ENCODE assay signal across 13 cellular contexts in genomic region chr11:64341429-64341828, GRCh38. TPM values are rescaled to one million over a fixed set of nuclear protein-coding genes. Genes with fewer than 3 reads are reported as not detected.
A peak's percentile ranks its signal among the peaks of the same experiment; 100 is the strongest.
DNase-seq lines count a peak whose midpoint lies in the region; ATAC-seq and TF ChIP-seq lines count a peak whose summit lies in the region.
"Had no signal": no experiment of that assay in that cellular context is flagged by ENCODE, and none has a peak within 500 bp of the region (broad histone marks: within the 10 kb centered on the region; RNA-seq: fewer than 3 reads in every experiment).

No MANE protein-coding gene starts in this region.

- H3K9me3 ChIP-seq in HUES48 (ENCODE audit: control insufficient read depth, insufficient read depth, low read length) (no peaks in the 10 kb centered on the region), mononuclear cell (ENCODE audit: low read depth, low read length) (no peaks in the 10 kb centered on the region)
- H3K9me3 ChIP-seq: gastrocnemius medialis, upper lobe of left lung had no signal

- H3K4me1 ChIP-seq in HUES48 (ENCODE audit: control insufficient read depth, insufficient read depth, low read length) (peaks cover 5% of the 10 kb centered on the region; the same call in 1 of the 2 replicates), mononuclear cell (ENCODE audit: insufficient read depth, low read length) (peaks cover 43% of the 10 kb centered on the region)

- no peaks in the 10 kb centered on the region for H3K9me3 Mint-ChIP-seq in CD14-positive monocyte
- H3K9me3 Mint-ChIP-seq in activated naive CD8-positive, alpha-beta T cell treated with anti-CD3 and anti-CD28 coated beads, Interleukin-2, amount 10 ng/mL, durations not matched to agents 7 days and 5 days: no peaks in the 10 kb centered on the region

- H3K27me3 Mint-ChIP-seq in CD14-positive monocyte (ENCODE audit: low read depth in 3 of 3): no peaks in the 10 kb centered on the region
- H3K27me3 Mint-ChIP-seq in activated naive CD8-positive, alpha-beta T cell treated with anti-CD3 and anti-CD28 coated beads, Interleukin-2, amount 10 ng/mL, durations not matched to agents 7 days and 5 days: no peaks in the 10 kb centered on the region

- ATAC-seq in activated naive CD8-positive, alpha-beta T cell treated with anti-CD3 and anti-CD28 coated beads, Interleukin-2, amount 10 ng/mL, durations not matched to agents 7 days and 5 days (ENCODE audit: low read depth): no peak
- ATAC-seq in GM18861 (IDR thresholded peaks at IDR 0.05; ENCODE audit: unreplicated experiment): no peak

- peaks cover 34 to 49% of the 10 kb centered on the region in 2 donors for H3K36me3 Mint-ChIP-seq in CD14-positive monocyte
- peaks cover 11% of the 10 kb centered on the region for H3K36me3 Mint-ChIP-seq in activated naive CD8-positive, alpha-beta T cell treated with anti-CD3 and anti-CD28 coated beads, Interleukin-2, amount 10 ng/mL, durations not matched to agents 7 days and 5 days

- H3K27ac ChIP-seq in HUES48 (ENCODE audit: low read depth, low read length): no peak overlapping the region

- H3K4me3 ChIP-seq in HUES48 (ENCODE audit: low read depth, low read length): peak overlapping the region; percentile 69; the same call in 1 of the 2 replicates
- H3K4me3 ChIP-seq in mononuclear cell (ENCODE audit: low read length): peak overlapping the region; percentile 60
- H3K4me3 ChIP-seq: lung had no signal

- peak overlapping the region in 6 of 7 donors; percentile 59 to 98 (median 87) for H3K27ac Mint-ChIP-seq in CD14-positive monocyte
- H3K27ac Mint-ChIP-seq in activated naive CD8-positive, alpha-beta T cell treated with anti-CD3 and anti-CD28 coated beads, Interleukin-2, amount 10 ng/mL, durations not matched to agents 7 days and 5 days: no peak overlapping the region

- H3K4me3 Mint-ChIP-seq in CD14-positive monocyte: peak overlapping the region; percentile 85 to 90
- peak overlapping the region; percentile 94 for H3K4me3 Mint-ChIP-seq in activated naive CD8-positive, alpha-beta T cell treated with anti-CD3 and anti-CD28 coated beads, Interleukin-2, amount 10 ng/mL, durations not matched to agents 7 days and 5 days

- no peak for TF ChIP-seq CTCF in CD14-positive monocyte (IDR thresholded peaks at IDR 0.05)

- H3K36me3 ChIP-seq in HUES48 (ENCODE audit: control insufficient read depth, insufficient read depth, low read length): no peaks in the 10 kb centered on the region
- H3K36me3 ChIP-seq: gastrocnemius medialis, upper lobe of left lung had no signal

- POLR2A ChIA-PET in activated naive CD8-positive, alpha-beta T cell treated with anti-CD3 and anti-CD28 coated beads, Interleukin-2, amount 10 ng/mL, durations not matched to agents 7 days and 5 days (lab: Charles Lee): interaction anchor here (0.6 to 3.8 kb wide), 6 partner anchors 12 to 477 kb away, joined by 3 to 53 read pairs (median 8); partner anchors contain the start of genes ESRRA, PRDX5 and TRMT112

- H3K9ac ChIP-seq in HUES48 (ENCODE audit: low read depth, low read length): no peak overlapping the region

- H3K4me1 Mint-ChIP-seq in CD14-positive monocyte: peaks cover 49% of the 10 kb centered on the region
- peaks cover 36% of the 10 kb centered on the region for H3K4me1 Mint-ChIP-seq in activated naive CD8-positive, alpha-beta T cell treated with anti-CD3 and anti-CD28 coated beads, Interleukin-2, amount 10 ng/mL, durations not matched to agents 7 days and 5 days

- intact Hi-C loops in CD14-positive monocyte (cut with micrococcal nuclease): loop anchor here in 1 of 2 donors (5.0 kb wide), 1 partner anchor 34 kb away; the partner anchor contains the start of gene ESRRA

- no peak for DNase-seq in CD14-positive monocyte (ENCODE audit: low spot score)
- DNase-seq in activated naive CD8-positive, alpha-beta T cell treated with anti-CD3 and anti-CD28 coated beads, Interleukin-2, amount 10 ng/mL, durations not matched to agents 7 days and 5 days: peak; percentile 39
- DNase-seq in midbrain (lab: John Stamatoyannopoulos, UW): no peak
- DNase-seq in HuH-7.5 (ENCODE audit: low spot score): no peak
- no peak for DNase-seq in pons (ENCODE audit: low spot score)
- DNase-seq: activated gamma-delta T cell treated with Interleukin-2 at 50 U/mL for 16 hours, dermis blood vessel endothelial cell, gastrocnemius medialis had no signal

- no peaks in the 10 kb centered on the region for H3K27me3 ChIP-seq in HUES48 (ENCODE audit: control insufficient read depth, insufficient read depth, low read length)
- H3K27me3 ChIP-seq in mononuclear cell (ENCODE audit: insufficient read depth, low read length): no peaks in the 10 kb centered on the region
- H3K27me3 ChIP-seq: gastrocnemius medialis, upper lobe of left lung had no signal

RNA-seq across cellular contexts. Expression of gene CCDC88B, which starts 1.4 kb away (rescaled TPM):
- polyA plus RNA-seq in CD14-positive monocyte: 10 to 100 TPM in 1 of 2 donors, 1 to 10 TPM in 1; 8.2 to 18.9 TPM
- 100 to 1,000 TPM; 132 to 142 TPM for total RNA-seq in activated naive CD8-positive, alpha-beta T cell treated with anti-CD3 and anti-CD28 coated beads, Interleukin-2, amount 10 ng/mL, durations not matched to agents 7 days and 5 days
- 42.7 TPM for total RNA-seq in mononuclear cell

RNA-seq across cellular contexts. Expression of gene RPS6KA4, which starts 17.5 kb away (rescaled TPM):
- 10 to 100 TPM; 16.2 to 24.5 TPM for polyA plus RNA-seq in CD14-positive monocyte
- 10 to 100 TPM; 32.4 to 33.9 TPM for total RNA-seq in activated naive CD8-positive, alpha-beta T cell treated with anti-CD3 and anti-CD28 coated beads, Interleukin-2, amount 10 ng/mL, durations not matched to agents 7 days and 5 days
- total RNA-seq in mononuclear cell: 23.5 TPM

RNA-seq across cellular contexts. Expression of gene PRDX5, which starts 23.5 kb away (rescaled TPM):
- 100 to 1,000 TPM; 286 to 318 TPM for polyA plus RNA-seq in CD14-positive monocyte
- total RNA-seq in activated naive CD8-positive, alpha-beta T cell treated with anti-CD3 and anti-CD28 coated beads, Interleukin-2, amount 10 ng/mL, durations not matched to agents 7 days and 5 days: 10 to 100 TPM; 85.1 to 91.2 TPM
- total RNA-seq in mononuclear cell: 42.5 TPM

RNA-seq across cellular contexts. Expression of gene TRMT112, which starts 24.1 kb away (rescaled TPM):
- polyA plus RNA-seq in CD14-positive monocyte: 100 to 1,000 TPM; 254 to 298 TPM
- total RNA-seq in activated naive CD8-positive, alpha-beta T cell treated with anti-CD3 and anti-CD28 coated beads, Interleukin-2, amount 10 ng/mL, durations not matched to agents 7 days and 5 days: 100 to 1,000 TPM; 140 to 151 TPM
- total RNA-seq in mononuclear cell: 62.1 TPM

RNA-seq across cellular contexts. Expression of gene ESRRA, which starts 36.1 kb away (rescaled TPM):
- polyA plus RNA-seq in CD14-positive monocyte: 10 to 100 TPM; 15.3 to 18.3 TPM
- 10 to 100 TPM; 33.9 to 35.1 TPM for total RNA-seq in activated naive CD8-positive, alpha-beta T cell treated with anti-CD3 and anti-CD28 coated beads, Interleukin-2, amount 10 ng/mL, durations not matched to agents 7 days and 5 days
- total RNA-seq in mononuclear cell: 8.5 TPM
